In genomic region chr17:7011415-7011814, GRCh38 we compare ENCODE assay signal across 8 cellular contexts. TPM values are rescaled to one million over a fixed set of nuclear protein-coding genes. Genes with fewer than 3 reads are reported as not detected.
DNase-seq lines count a peak whose midpoint lies in the region; ATAC-seq, FAIRE-seq and TF ChIP-seq lines count a peak whose summit lies in the region.

No MANE protein-coding gene starts in this region.

- DNase-seq in MM.1S (no peak), H54 (ENCODE audit: insufficient read length, low spot score) (no peak), T-helper 9 cell (no peak), D721Med (ENCODE audit: insufficient read length, low spot score) (no peak)
- DNase-seq in effector memory CD8-positive, alpha-beta T cell, result no peak
- DNase-seq in stimulated activated CD4-positive, alpha-beta T cell treated with anti-CD3 and anti-CD28 coated beads, Interleukin-2, amount 100 ng/mL, for 48 hours, result no peak

- H3K27me3 Mint-ChIP-seq in effector memory CD8-positive, alpha-beta T cell, result no peaks in the 10 kb centered on the region

- H3K4me1 ChIP-seq in BLaER1, result peaks cover 48% of the 10 kb centered on the region
- peaks cover 16% of the 10 kb centered on the region for H3K4me1 ChIP-seq in MM.1S (ENCODE audit: low read length)

- H3K9me3 ChIP-seq in BLaER1 (no peaks in the 10 kb centered on the region), MM.1S (replicated peaks; ENCODE audit: insufficient read depth, low read length) (no peaks in the 10 kb centered on the region), neural cell (ENCODE audit: low read length) (no peaks in the 10 kb centered on the region)

- peaks cover 54 to 58% of the 10 kb centered on the region in 2 donors for H3K4me1 Mint-ChIP-seq in effector memory CD8-positive, alpha-beta T cell (ENCODE audit: low read depth in 2 of 2)

- no peak for ATAC-seq in effector memory CD8-positive, alpha-beta T cell (replicated peaks)

- peaks cover 63% of the 10 kb centered on the region for H3K36me3 Mint-ChIP-seq in effector memory CD8-positive, alpha-beta T cell (ENCODE audit: insufficient read depth)

- H3F3A ChIP-seq in MM.1S (ENCODE audit: insufficient read depth, low read length) (peaks cover 35% of the 10 kb centered on the region), neural cell (ENCODE audit: insufficient read depth, low read length, poor library complexity, severe bottlenecking) (no peaks in the 10 kb centered on the region)

- H3K27me3 ChIP-seq in BLaER1 (no peaks in the 10 kb centered on the region), MM.1S (replicated peaks; ENCODE audit: insufficient read depth, low read length) (no peaks in the 10 kb centered on the region), neural cell (ENCODE audit: insufficient read depth, low read depth, low read length) (no peaks in the 10 kb centered on the region)

- peak overlapping the region; percentile 86 to 97 for H3K4me3 Mint-ChIP-seq in effector memory CD8-positive, alpha-beta T cell

- H3K36me3 ChIP-seq in BLaER1, result peaks cover 21% of the 10 kb centered on the region
- H3K36me3 ChIP-seq in MM.1S (replicated peaks; ENCODE audit: insufficient read depth, low read length), result no peaks in the 10 kb centered on the region
- no peaks in the 10 kb centered on the region for H3K36me3 ChIP-seq in neural cell (ENCODE audit: insufficient read depth, low read length)

- peak overlapping the region; percentile 100; the same call in 1 of the 2 replicates for H3K27ac ChIP-seq in BLaER1
- no peak overlapping the region for H3K27ac ChIP-seq in MM.1S (ENCODE audit: low read length)
- no peak overlapping the region for H3K27ac ChIP-seq in neural cell (ENCODE audit: low read length)

- peak overlapping the region; percentile 95 for H3K4me3 ChIP-seq in BLaER1
- peak overlapping the region; percentile 89 for H3K4me3 ChIP-seq in MM.1S (ENCODE audit: low read length)
- H3K4me3 ChIP-seq in neural cell (ENCODE audit: low read length), result peak overlapping the region; percentile 81

- H3K79me2 ChIP-seq in MM.1S (ENCODE audit: low read length) (peaks cover 73% of the 10 kb centered on the region), neural cell (replicated peaks; ENCODE audit: insufficient read depth, low read length) (peaks cover 28% of the 10 kb centered on the region)

- FAIRE-seq in H54 (lab: Jason Lieb, UNC), result no peak
- FAIRE-seq in D721Med (lab: Jason Lieb, UNC), result no peak

- TF ChIP-seq EP300 in neural cell (conservative IDR thresholded peaks at IDR 0.05; ENCODE audit: poor library complexity, severe bottlenecking), result no peak

- TF ChIP-seq POLR2A in H54 (IDR thresholded peaks at IDR 0.05; ENCODE audit: low read depth, low read length), result no peak

- H4K20me1 ChIP-seq in BLaER1, result peaks cover 32% of the 10 kb centered on the region
- no peaks in the 10 kb centered on the region for H4K20me1 ChIP-seq in MM.1S (ENCODE audit: insufficient read depth, low read length)
- H4K20me1 ChIP-seq in neural cell (ENCODE audit: insufficient read depth), result no peaks in the 10 kb centered on the region

- H3K9ac ChIP-seq in BLaER1 (peak overlapping the region; percentile 99), MM.1S (ENCODE audit: low read length) (peak overlapping the region; percentile 99; the same call in 1 of the 2 replicates), neural cell (ENCODE audit: low read length) (peak overlapping the region; percentile 97)

- TF ChIP-seq RAD21 in neural cell (conservative IDR thresholded peaks at IDR 0.05), result no peak

- TF ChIP-seq CTCF in MM.1S (IDR thresholded peaks at IDR 0.05; ENCODE audit: low read length), result no peak
- no peak for TF ChIP-seq CTCF in neural cell (IDR thresholded peaks at IDR 0.05; ENCODE audit: poor library complexity, severe bottlenecking)
- no peak for TF ChIP-seq CTCF in D721Med (IDR thresholded peaks at IDR 0.05; ENCODE audit: insufficient read depth, missing control alignments)

- peak overlapping the region; percentile 97 to 100 for H3K27ac Mint-ChIP-seq in effector memory CD8-positive, alpha-beta T cell

- H3K9me2 ChIP-seq in MM.1S (replicated peaks; ENCODE audit: insufficient read depth, low read length), result no peaks in the 10 kb centered on the region
- no peaks in the 10 kb centered on the region for H3K9me2 ChIP-seq in neural cell (ENCODE audit: insufficient read depth, low read length)

- H3K9me3 Mint-ChIP-seq in effector memory CD8-positive, alpha-beta T cell, result no peaks in the 10 kb centered on the region

- H3K4me2 ChIP-seq in BLaER1, result peak overlapping the region; percentile 92
- H3K4me2 ChIP-seq in MM.1S (ENCODE audit: low read depth, low read length), result peak overlapping the region; percentile 95
- peak overlapping the region; percentile 99 for H3K4me2 ChIP-seq in neural cell (ENCODE audit: low read length)

- H2AFZ ChIP-seq in MM.1S (ENCODE audit: low read length) (no peak overlapping the region), neural cell (ENCODE audit: low read depth, low read length) (peak overlapping the region; percentile 86)

TF ChIP-seq in neural cell, 6 proteins besides CTCF, POLR2A, EP300 and RAD21:
- TF ChIP-seq SMC3 (conservative IDR thresholded peaks at IDR 0.05; ENCODE audit: poor library complexity) (no peak), MXI1 (conservative IDR thresholded peaks at IDR 0.05; ENCODE audit: poor library complexity, severe bottlenecking) (no peak), REST (IDR thresholded peaks at IDR 0.05; ENCODE audit: borderline replicate concordance) (no peak), TAF1 (IDR thresholded peaks at IDR 0.05; ENCODE audit: low read depth) (no peak), EZH2 (IDR thresholded peaks at IDR 0.05; ENCODE audit: borderline replicate concordance, insufficient read depth, low read length, poor library complexity, severe bottlenecking) (no peak), POLR2AphosphoS5 (IDR thresholded peaks at IDR 0.05) (no peak)

RNA-seq across cellular contexts. Expression of gene RNASEK, which starts 1.0 kb away (rescaled TPM):
- polyA plus RNA-seq in neural cell, result 122 and 136 TPM in 2 replicates
- 28.0 and 32.5 TPM in 2 replicates for polyA minus RNA-seq in neural cell

RNA-seq across cellular contexts. Expression of gene BCL6B, which starts 11.4 kb away (rescaled TPM):
- not detected in 2 replicates for polyA plus RNA-seq in neural cell
- polyA minus RNA-seq in neural cell, result not detected in 2 replicates

RNA-seq across cellular contexts. Expression of gene ALOX12, which starts 15.6 kb away (rescaled TPM):
- polyA plus RNA-seq in neural cell, result not detected in 2 replicates
- not detected in 2 replicates for polyA minus RNA-seq in neural cell

RNA-seq across cellular contexts. Expression of gene SLC16A13, which starts 24.4 kb away (rescaled TPM):
- 0.90 TPM in 1 of 2 replicates, not detected in the other for polyA plus RNA-seq in neural cell
- 1.2 and 2.2 TPM in 2 replicates for polyA minus RNA-seq in neural cell

RNA-seq across cellular contexts. Expression of gene SLC16A11, which starts 32.5 kb away (rescaled TPM):
- polyA plus RNA-seq in neural cell, result not detected in 2 replicates
- polyA minus RNA-seq in neural cell, result not detected in 2 replicates
